ENCODE assay signal across 35 cellular contexts in genomic region chr12:128715485-128715884, GRCh38.
"Had no signal": no experiment of that assay in that cellular context is flagged by ENCODE, and none has a peak within 500 bp of the region (broad histone marks: within the 10 kb centered on the region; RNA-seq: fewer than 3 reads in every experiment).

No MANE protein-coding gene starts in this region.

- H3K4me3 Mint-ChIP-seq: activated CD4-positive, alpha-beta memory T cell treated with anti-CD3 and anti-CD28 coated beads for 36 hours; activated CD4-positive, alpha-beta T cell treated with anti-CD3 and anti-CD28 coated beads, Interleukin-2, amount 10 ng/mL, durations not matched to agents 24 days and 14 days; activated naive CD4-positive, alpha-beta T cell treated with anti-CD3 and anti-CD28 coated beads, Interleukin-2, amount 10 ng/mL, durations not matched to agents 7 days and 5 days; activated naive CD8-positive, alpha-beta T cell treated with anti-CD3 and anti-CD28 coated beads, Interleukin-2, amount 10 ng/mL, durations not matched to agents 7 days and 5 days; activated T-cell treated with anti-CD3 and anti-CD28 coated beads, Interleukin-2, amount 50 U/mL, for 24 hours; brain; nephron progenitor cell; stimulated activated memory B cell treated with anti-CD40 and anti-IgM and Interleukin-4, amounts not matched to agents 10 μg/mL and 1 μg/mL and 100 μg/mL, for 72 hours; stimulated activated naive CD8-positive, alpha-beta T cell treated with anti-CD3 and anti-CD28 coated beads, Interleukin-15, amount 100 ng/mL, for 72 hours had no signal

- H3K27me3 Mint-ChIP-seq: activated CD4-positive, alpha-beta memory T cell treated with anti-CD3 and anti-CD28 coated beads for 36 hours; activated CD4-positive, alpha-beta T cell treated with anti-CD3 and anti-CD28 coated beads, Interleukin-2, amount 10 ng/mL, durations not matched to agents 24 days and 14 days; activated naive CD4-positive, alpha-beta T cell treated with anti-CD3 and anti-CD28 coated beads, Interleukin-2, amount 10 ng/mL, durations not matched to agents 7 days and 5 days; activated naive CD8-positive, alpha-beta T cell treated with anti-CD3 and anti-CD28 coated beads, Interleukin-2, amount 10 ng/mL, durations not matched to agents 7 days and 5 days; stimulated activated naive CD8-positive, alpha-beta T cell treated with anti-CD3 and anti-CD28 coated beads, Interleukin-15, amount 100 ng/mL, for 72 hours had no signal

- DNase-seq: activated CD4-positive, alpha-beta memory T cell treated with anti-CD3 and anti-CD28 coated beads for 36 hours; activated CD4-positive, alpha-beta T cell treated with anti-CD3 and anti-CD28 coated beads, Interleukin-2, amount 10 ng/mL, durations not matched to agents 24 days and 14 days; activated CD4-positive, CD25-positive, alpha-beta regulatory T cell treated with anti-CD3 and anti-CD28 coated beads, Interleukin-2, amount 50 U/mL, for 72 hours; activated CD8-positive, alpha-beta memory T cell treated with anti-CD3 and anti-CD28 coated beads, Interleukin-2, amount 50 U/mL, for 48 hours; activated gamma-delta T cell; activated naive CD4-positive, alpha-beta T cell treated with anti-CD3 and anti-CD28 coated beads, Interleukin-2, amount 10 ng/mL, durations not matched to agents 7 days and 5 days; activated naive CD8-positive, alpha-beta T cell treated with anti-CD3 and anti-CD28 coated beads, Interleukin-2, amount 10 ng/mL, durations not matched to agents 7 days and 5 days; activated T-cell treated with anti-CD3 and anti-CD28 coated beads, Interleukin-2, amount 50 U/mL, for 24 hours; cortex of kidney; foreskin fibroblast; head of caudate nucleus; hypothalamus; left lung; lower lobe of right lung; mesenchymal stem cell; nephron progenitor cell; psoas muscle; sigmoid colon; stimulated activated CD4-positive, alpha-beta T cell treated with anti-CD3 and anti-CD28 coated beads, Interleukin-1b, Interleukin-23, amount 100 ng/mL, for 48 hours; stimulated activated CD4-positive, alpha-beta T cell treated with anti-CD3 and anti-CD28 coated beads, Interleukin-4, amount 100 ng/mL, for 4 hours; stimulated activated CD8-positive, alpha-beta memory T cell treated with anti-CD3 and anti-CD28 coated beads, Interleukin-4, amount 100 ng/mL, for 48 hours; stimulated activated naive CD8-positive, alpha-beta T cell treated with anti-CD3 and anti-CD28 coated beads, Interleukin-15, amount 100 ng/mL, for 72 hours; substantia nigra; T-helper 2 cell; tibial artery; upper lobe of right lung had no signal

- H3K9me3 Mint-ChIP-seq: activated CD4-positive, alpha-beta T cell treated with anti-CD3 and anti-CD28 coated beads, Interleukin-2, amount 10 ng/mL, durations not matched to agents 24 days and 14 days had no signal

- H3K27me3 ChIP-seq: ascending aorta, left lung, sigmoid colon, tibial artery, upper lobe of right lung had no signal

- H3K4me1 ChIP-seq: ascending aorta, left lung, lower lobe of right lung, parathyroid adenoma, psoas muscle, sigmoid colon, tibial artery, upper lobe of right lung had no signal

- H3K27ac Mint-ChIP-seq: activated CD4-positive, alpha-beta memory T cell treated with anti-CD3 and anti-CD28 coated beads for 36 hours; activated CD4-positive, alpha-beta T cell treated with anti-CD3 and anti-CD28 coated beads, Interleukin-2, amount 10 ng/mL, durations not matched to agents 24 days and 14 days; activated naive CD4-positive, alpha-beta T cell treated with anti-CD3 and anti-CD28 coated beads, Interleukin-2, amount 10 ng/mL, durations not matched to agents 7 days and 5 days; activated naive CD8-positive, alpha-beta T cell treated with anti-CD3 and anti-CD28 coated beads, Interleukin-2, amount 10 ng/mL, durations not matched to agents 7 days and 5 days; activated T-cell treated with anti-CD3 and anti-CD28 coated beads, Interleukin-2, amount 50 U/mL, for 24 hours; nephron progenitor cell; stimulated activated memory B cell treated with anti-CD40 and anti-IgM and Interleukin-4, amounts not matched to agents 10 μg/mL and 1 μg/mL and 100 μg/mL, for 72 hours had no signal

- H3K27ac ChIP-seq: ascending aorta, cardiac muscle cell, left lung, lower lobe of right lung, parathyroid adenoma, psoas muscle, sigmoid colon, tibial artery, upper lobe of right lung had no signal

- ATAC-seq: esophagus mucosa; left lung; lower lobe of right lung; psoas muscle; stimulated activated memory B cell treated with anti-CD40 and anti-IgM and Interleukin-4, amounts not matched to agents 10 μg/mL and 1 μg/mL and 100 μg/mL, for 72 hours; stimulated activated naive CD8-positive, alpha-beta T cell treated with anti-CD3 and anti-CD28 coated beads, Interleukin-15, amount 100 ng/mL, for 72 hours; upper lobe of right lung had no signal

- H3K4me3 ChIP-seq: ascending aorta, cardiac muscle cell, left lung, lower lobe of right lung, psoas muscle, sigmoid colon, smooth muscle cell, tibial artery, upper lobe of right lung had no signal

- H3K36me3 Mint-ChIP-seq: activated CD4-positive, alpha-beta memory T cell treated with anti-CD3 and anti-CD28 coated beads for 36 hours; activated naive CD4-positive, alpha-beta T cell treated with anti-CD3 and anti-CD28 coated beads, Interleukin-2, amount 10 ng/mL, durations not matched to agents 7 days and 5 days; activated naive CD8-positive, alpha-beta T cell treated with anti-CD3 and anti-CD28 coated beads, Interleukin-2, amount 10 ng/mL, durations not matched to agents 7 days and 5 days; brain; stimulated activated memory B cell treated with anti-CD40 and anti-IgM and Interleukin-4, amounts not matched to agents 10 μg/mL and 1 μg/mL and 100 μg/mL, for 72 hours had no signal

- H3K9me3 ChIP-seq: ascending aorta, lower lobe of right lung, psoas muscle, upper lobe of right lung had no signal

- H3K36me3 ChIP-seq: ascending aorta, cardiac muscle cell, left lung, lower lobe of right lung, sigmoid colon, tibial artery, upper lobe of right lung had no signal

- FAIRE-seq: endothelial cell of umbilical vein, islet of Langerhans had no signal

- H3K4me1 Mint-ChIP-seq: activated CD4-positive, alpha-beta T cell treated with anti-CD3 and anti-CD28 coated beads, Interleukin-2, amount 10 ng/mL, durations not matched to agents 24 days and 14 days; activated naive CD4-positive, alpha-beta T cell treated with anti-CD3 and anti-CD28 coated beads, Interleukin-2, amount 10 ng/mL, durations not matched to agents 7 days and 5 days; activated naive CD8-positive, alpha-beta T cell treated with anti-CD3 and anti-CD28 coated beads, Interleukin-2, amount 10 ng/mL, durations not matched to agents 7 days and 5 days; brain; nephron progenitor cell; stimulated activated memory B cell treated with anti-CD40 and anti-IgM and Interleukin-4, amounts not matched to agents 10 μg/mL and 1 μg/mL and 100 μg/mL, for 72 hours had no signal
